20 cellular contexts compared by ENCODE assay signal in genomic region chr5:146680846-146681585, GRCh38.
"Had no signal": no experiment of that assay in that cellular context is flagged by ENCODE, and none has a peak within 500 bp of the region (broad histone marks: within the 10 kb centered on the region; RNA-seq: fewer than 3 reads in every experiment).

No MANE protein-coding gene starts in this region.

- H3K27me3 ChIP-seq: right atrium auricular region had no signal

- H3K4me1 ChIP-seq: left ventricle myocardium inferior, right atrium auricular region had no signal

- H3K27ac ChIP-seq: left ventricle myocardium inferior, right atrium auricular region had no signal

- DNase-seq: activated CD4-positive, alpha-beta memory T cell treated with anti-CD3 and anti-CD28 coated beads, Interleukin-2, amount 10 ng/mL, durations not matched to agents 7 days and 5 days; activated CD4-positive, alpha-beta T cell treated with anti-CD3 and anti-CD28 coated beads for 4 hours; activated gamma-delta T cell; activated naive CD8-positive, alpha-beta T cell treated with anti-CD3 and anti-CD28 coated beads for 36 hours; activated T-cell treated with anti-CD3 and anti-CD28 coated beads, Interleukin-2, amount 50 U/mL, for 72 hours; amygdala; cerebellar nuclear complex; effector memory CD8-positive, alpha-beta T cell; hippocampal formation; kidney; left ventricle myocardium inferior; naive thymus-derived CD8-positive, alpha-beta T cell; posterior cingulate gyrus; stimulated activated CD4-positive, alpha-beta T cell treated with anti-CD3 and anti-CD28 coated beads, Interleukin-4, amount 100 ng/mL, for 4 hours; stimulated activated CD8-positive, alpha-beta memory T cell treated with anti-CD3 and anti-CD28 coated beads, Interleukin-4, amount 100 ng/mL, for 48 hours; stimulated activated naive CD8-positive, alpha-beta T cell treated with anti-CD3 and anti-CD28 coated beads, Interleukin-15, Interleukin-2, amounts not matched to agents 100 U/mL and 50 U/mL, for 24 hours; T-helper 2 cell had no signal

- H3K9me3 ChIP-seq: left ventricle myocardium inferior, right atrium auricular region had no signal

- H3K36me3 ChIP-seq: left ventricle myocardium inferior, right atrium auricular region had no signal

- H3K4me3 ChIP-seq: left ventricle myocardium inferior, right atrium auricular region, skin epidermis had no signal

- ATAC-seq: activated T-cell treated with anti-CD3 and anti-CD28 coated beads, Interleukin-2, amount 50 U/mL, for 72 hours; effector memory CD8-positive, alpha-beta T cell; naive thymus-derived CD8-positive, alpha-beta T cell; stimulated activated naive CD8-positive, alpha-beta T cell treated with anti-CD3 and anti-CD28 coated beads, Interleukin-15, Interleukin-2, amounts not matched to agents 100 U/mL and 50 U/mL, for 24 hours; WTC11 had no signal
